In the genomic region with DNA sequence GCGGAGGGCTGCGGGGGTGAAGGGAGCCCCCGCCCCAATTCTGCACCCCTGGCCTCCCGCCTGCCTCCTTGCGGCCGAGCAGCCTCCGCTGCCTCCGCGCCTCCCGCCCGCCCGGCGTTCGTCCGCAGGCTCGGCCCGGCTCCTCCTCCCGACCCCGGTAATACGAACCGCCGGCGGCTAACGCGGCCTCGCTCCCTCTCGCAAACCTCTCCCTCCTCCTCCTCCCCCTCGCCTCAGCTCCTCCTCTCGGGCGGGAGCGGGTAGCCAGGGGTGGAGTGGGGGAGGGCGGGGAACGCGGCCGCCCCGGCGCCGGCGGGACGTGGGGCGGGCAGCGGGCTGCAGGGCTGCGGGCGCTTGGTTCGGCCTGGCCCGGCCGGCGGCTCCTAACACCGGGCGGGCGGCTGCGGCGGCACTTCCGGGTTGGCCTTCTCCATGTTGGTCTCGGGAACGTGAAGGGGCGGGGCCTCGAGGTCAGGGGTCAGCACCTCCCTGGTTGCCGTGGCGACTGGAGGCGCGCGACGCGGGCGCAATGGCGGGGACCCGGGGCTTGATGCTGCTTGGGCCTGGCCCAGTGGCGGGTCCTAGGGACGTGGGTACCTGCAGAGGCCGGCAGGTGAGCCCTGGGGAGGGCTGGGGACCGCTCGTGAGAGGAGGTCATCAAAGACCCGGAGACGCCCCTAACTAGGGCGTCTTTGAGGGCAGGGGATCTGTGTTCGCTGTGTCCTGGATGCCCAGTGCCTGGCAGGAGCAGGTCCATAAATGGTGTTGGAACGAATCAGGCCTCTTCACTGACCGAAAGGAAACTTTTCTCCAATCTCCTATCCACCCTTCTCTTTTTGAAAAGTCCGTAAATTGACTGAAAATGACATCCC, we compare ENCODE assay signal across 8 cellular contexts. TPM values are rescaled to one million over a fixed set of nuclear protein-coding genes. Genes with fewer than 3 reads are reported as not detected.
DNase-seq lines count a peak whose midpoint lies in the region; ATAC-seq and TF ChIP-seq lines count a peak whose summit lies in the region.

A gene with protein sequence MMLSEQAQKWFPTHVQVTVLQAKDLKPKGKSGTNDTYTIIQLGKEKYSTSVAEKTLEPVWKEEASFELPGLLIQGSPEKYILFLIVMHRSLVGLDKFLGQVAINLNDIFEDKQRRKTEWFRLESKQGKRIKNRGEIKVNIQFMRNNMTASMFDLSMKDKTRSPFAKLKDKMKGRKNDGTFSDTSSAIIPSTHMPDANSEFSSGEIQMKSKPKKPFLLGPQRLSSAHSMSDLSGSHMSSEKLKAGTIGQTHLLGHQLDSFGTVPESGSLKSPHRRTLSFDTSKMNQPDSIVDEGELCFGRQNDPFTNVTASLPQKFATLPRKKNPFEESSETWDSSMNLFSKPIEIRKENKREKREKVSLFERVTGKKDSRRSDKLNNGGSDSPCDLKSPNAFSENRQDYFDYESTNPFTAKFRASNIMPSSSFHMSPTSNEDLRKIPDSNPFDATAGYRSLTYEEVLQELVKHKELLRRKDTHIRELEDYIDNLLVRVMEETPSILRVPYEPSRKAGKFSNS (minus strand): TSS at position 451 of the 872 bp plus-strand sequence. CDS start 778 bp downstream, outside the sequence.

- peak within 1 kb of the TSS; percentile 70 for H3K27ac ChIP-seq in CD8-positive, alpha-beta T cell (ENCODE audit: low read depth, low read length)

- H3K4me3 Mint-ChIP-seq in CD8-positive, alpha-beta T cell = peak within 1 kb of the TSS; percentile 89
- peak within 1 kb of the TSS; percentile 91 for H3K4me3 Mint-ChIP-seq in activated CD8-positive, alpha-beta T cell treated with anti-CD3 and anti-CD28 coated beads, Interleukin-2, amount 10 ng/mL, durations not matched to agents 7 days and 5 days

- H3K4me3 ChIP-seq in CD8-positive, alpha-beta T cell (ENCODE audit: low read depth, low read length) = peak within 1 kb of the TSS; percentile 54

- POLR2A ChIA-PET in CD8-positive, alpha-beta T cell (lab: Charles Lee) = interaction anchor here (0.6 kb wide), 1 partner anchor 1318 kb away, joined by 3 read pairs; no protein-coding TSS in a partner anchor
- POLR2A ChIA-PET in activated CD8-positive, alpha-beta T cell treated with anti-CD3 and anti-CD28 coated beads, Interleukin-2, amount 10 ng/mL, durations not matched to agents 7 days and 5 days (lab: Charles Lee) = no interaction called here

- H3K4me1 ChIP-seq in CD8-positive, alpha-beta T cell (ENCODE audit: insufficient read depth, low read length) = peaks cover 18% of the 10 kb centered on the region

- CTCF ChIA-PET in CD8-positive, alpha-beta T cell (lab: Charles Lee) = no interaction called here
- CTCF ChIA-PET in activated CD8-positive, alpha-beta T cell treated with anti-CD3 and anti-CD28 coated beads, Interleukin-2, amount 10 ng/mL, durations not matched to agents 7 days and 5 days (lab: Charles Lee) = no interaction called here

- peak; percentile 93 to 98 (median 95) for DNase-seq in CD8-positive, alpha-beta T cell
- DNase-seq in NCI-H774 (lab: John Stamatoyannopoulos, UW) (peak; percentile 76), medulla oblongata (ENCODE audit: extremely low spot score) (peak; percentile 96)
- DNase-seq in activated CD8-positive, alpha-beta T cell treated with anti-CD3 and anti-CD28 coated beads, Interleukin-2, amount 10 ng/mL, durations not matched to agents 7 days and 5 days = peak; percentile 96
- DNase-seq in effector CD4-positive, alpha-beta T cell = peak; percentile 94
- peak; percentile 87 to 94 (median 88) for DNase-seq in stimulated activated CD4-positive, alpha-beta T cell treated with anti-CD3 and anti-CD28 coated beads, TNF-alpha, amount 100 ng/mL, for 48 hours (ENCODE audit: low read depth in 3 of 3)

- peaks cover 44% of the 10 kb centered on the region for H3K4me1 Mint-ChIP-seq in CD8-positive, alpha-beta T cell (ENCODE audit: low read depth)
- H3K4me1 Mint-ChIP-seq in activated CD8-positive, alpha-beta T cell treated with anti-CD3 and anti-CD28 coated beads, Interleukin-2, amount 10 ng/mL, durations not matched to agents 7 days and 5 days (ENCODE audit: low read depth) = peaks cover 34% of the 10 kb centered on the region

- TF ChIP-seq CTCF in CD8-positive, alpha-beta T cell (IDR thresholded peaks at IDR 0.05) = no peak

- H3K36me3 ChIP-seq in CD8-positive, alpha-beta T cell (ENCODE audit: insufficient read depth, low read length) = no peaks in the 10 kb centered on the region

- H3K27me3 ChIP-seq in CD8-positive, alpha-beta T cell (ENCODE audit: insufficient read depth, low read length) = no peaks in the 10 kb centered on the region

- H3K9me3 Mint-ChIP-seq in CD8-positive, alpha-beta T cell = no peaks in the 10 kb centered on the region
- H3K9me3 Mint-ChIP-seq in activated CD8-positive, alpha-beta T cell treated with anti-CD3 and anti-CD28 coated beads, Interleukin-2, amount 10 ng/mL, durations not matched to agents 7 days and 5 days (ENCODE audit: insufficient read depth) = no peaks in the 10 kb centered on the region

- H3K9me3 ChIP-seq in CD8-positive, alpha-beta T cell (ENCODE audit: low read length) = no peaks in the 10 kb centered on the region

- no peaks in the 10 kb centered on the region for H3K27me3 Mint-ChIP-seq in CD8-positive, alpha-beta T cell (ENCODE audit: low read depth)
- H3K27me3 Mint-ChIP-seq in activated CD8-positive, alpha-beta T cell treated with anti-CD3 and anti-CD28 coated beads, Interleukin-2, amount 10 ng/mL, durations not matched to agents 7 days and 5 days (ENCODE audit: low read depth) = peaks cover 12% of the 10 kb centered on the region

- ATAC-seq in CD8-positive, alpha-beta T cell = peak; percentile 94
- ATAC-seq in GM19397 (IDR thresholded peaks at IDR 0.05; ENCODE audit: unreplicated experiment) (peak; percentile 97), HG03565 (IDR thresholded peaks at IDR 0.05; ENCODE audit: unreplicated experiment) (peak; percentile 94)
- ATAC-seq in activated CD8-positive, alpha-beta T cell treated with anti-CD3 and anti-CD28 coated beads, Interleukin-2, amount 10 ng/mL, durations not matched to agents 7 days and 5 days = peak; percentile 92

- intact Hi-C loops in CD8-positive, alpha-beta T cell (cut with DNase I, micrococcal nuclease) = loop anchor here (1.0 to 10.0 kb wide), 7 partner anchors 296 to 1848 kb away; a partner anchor contains a TSS

- peak within 1 kb of the TSS; percentile 89 for H3K27ac Mint-ChIP-seq in CD8-positive, alpha-beta T cell
- H3K27ac Mint-ChIP-seq in activated CD8-positive, alpha-beta T cell treated with anti-CD3 and anti-CD28 coated beads, Interleukin-2, amount 10 ng/mL, durations not matched to agents 7 days and 5 days = peak within 1 kb of the TSS; percentile 87

- no peaks in the 10 kb centered on the region for H3K36me3 Mint-ChIP-seq in CD8-positive, alpha-beta T cell
- H3K36me3 Mint-ChIP-seq in activated CD8-positive, alpha-beta T cell treated with anti-CD3 and anti-CD28 coated beads, Interleukin-2, amount 10 ng/mL, durations not matched to agents 7 days and 5 days (ENCODE audit: low read depth) = peaks cover 3% of the 10 kb centered on the region

RNA-seq across cellular contexts. Expression of the gene that starts here (rescaled TPM):
- 10 to 100 TPM; 32.6 to 34.2 TPM for total RNA-seq in CD8-positive, alpha-beta T cell
- total RNA-seq in activated CD8-positive, alpha-beta T cell treated with anti-CD3 and anti-CD28 coated beads, Interleukin-2, amount 10 ng/mL, durations not matched to agents 7 days and 5 days = 10 to 100 TPM; 13.6 to 15.3 TPM

Comparison
In these comparisons a context has a peak if more than half of its experiments do, and no peak if none do; other contexts are left out.
1. Peak in every context shown above with its lines: DNase-seq, ATAC-seq, H3K4me3 ChIP-seq and H3K27ac ChIP-seq.